1 cellular context compared by ENCODE assay signal in the genomic region with DNA sequence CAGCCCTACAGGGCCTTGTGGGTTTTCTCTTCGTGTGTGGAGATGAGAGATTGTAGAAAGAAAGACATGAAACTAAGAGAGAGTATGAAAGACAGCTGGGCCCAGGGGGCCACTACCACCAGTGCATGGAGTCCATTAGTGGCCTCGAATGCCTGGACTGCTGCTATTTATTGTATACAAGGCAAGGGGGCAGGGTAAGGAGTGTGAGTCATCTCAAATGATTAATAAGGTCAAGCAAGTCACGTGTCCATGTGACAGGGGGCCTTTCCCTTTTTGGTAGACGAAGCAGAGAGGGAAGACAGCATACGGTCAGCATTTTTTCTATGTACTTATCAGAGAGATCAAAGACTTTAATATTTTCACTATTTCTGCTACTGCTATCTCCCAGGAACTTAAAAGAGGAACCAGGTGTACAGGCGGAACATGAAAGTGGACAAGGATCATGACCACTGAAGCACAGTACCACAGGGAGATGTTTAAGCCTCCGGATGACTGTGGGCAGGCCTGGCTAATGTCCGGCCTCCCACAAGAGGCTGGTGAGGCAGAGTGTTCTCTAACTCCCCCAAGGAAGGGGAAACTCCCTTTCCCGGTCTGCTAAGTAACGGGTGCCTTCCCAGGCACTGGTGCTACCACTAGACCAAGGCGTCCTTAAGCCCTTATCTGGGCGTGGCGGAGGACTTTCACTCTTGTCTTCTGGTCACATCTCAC.
TF ChIP-seq lines count a peak whose summit lies in the region.

No MANE protein-coding gene starts in this region.

TF ChIP-seq in HepG2, 621 proteins besides CTCF, POLR2A, EP300 and RAD21 (continued from another document and continues in another):
- TF ChIP-seq, protein P1, sequence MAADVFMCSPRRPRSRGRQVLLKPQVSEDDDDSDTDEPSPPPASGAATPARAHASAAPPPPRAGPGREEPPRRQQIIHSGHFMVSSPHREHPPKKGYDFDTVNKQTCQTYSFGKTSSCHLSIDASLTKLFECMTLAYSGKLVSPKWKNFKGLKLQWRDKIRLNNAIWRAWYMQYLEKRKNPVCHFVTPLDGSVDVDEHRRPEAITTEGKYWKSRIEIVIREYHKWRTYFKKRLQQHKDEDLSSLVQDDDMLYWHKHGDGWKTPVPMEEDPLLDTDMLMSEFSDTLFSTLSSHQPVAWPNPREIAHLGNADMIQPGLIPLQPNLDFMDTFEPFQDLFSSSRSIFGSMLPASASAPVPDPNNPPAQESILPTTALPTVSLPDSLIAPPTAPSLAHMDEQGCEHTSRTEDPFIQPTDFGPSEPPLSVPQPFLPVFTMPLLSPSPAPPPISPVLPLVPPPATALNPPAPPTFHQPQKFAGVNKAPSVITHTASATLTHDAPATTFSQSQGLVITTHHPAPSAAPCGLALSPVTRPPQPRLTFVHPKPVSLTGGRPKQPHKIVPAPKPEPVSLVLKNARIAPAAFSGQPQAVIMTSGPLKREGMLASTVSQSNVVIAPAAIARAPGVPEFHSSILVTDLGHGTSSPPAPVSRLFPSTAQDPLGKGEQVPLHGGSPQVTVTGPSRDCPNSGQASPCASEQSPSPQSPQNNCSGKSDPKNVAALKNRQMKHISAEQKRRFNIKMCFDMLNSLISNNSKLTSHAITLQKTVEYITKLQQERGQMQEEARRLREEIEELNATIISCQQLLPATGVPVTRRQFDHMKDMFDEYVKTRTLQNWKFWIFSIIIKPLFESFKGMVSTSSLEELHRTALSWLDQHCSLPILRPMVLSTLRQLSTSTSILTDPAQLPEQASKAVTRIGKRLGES (CRISPR knock-in tag; IDR thresholded peaks at IDR 0.05; ENCODE audit: borderline replicate concordance): no peak
- TF ChIP-seq AKAP8 (CRISPR knock-in tag; IDR thresholded peaks at IDR 0.05) (no peak), ZNF597 (CRISPR knock-in tag; IDR thresholded peaks at IDR 0.05) (no peak), NR2C2 (CRISPR knock-in tag; IDR thresholded peaks at IDR 0.05; ENCODE audit: borderline replicate concordance) (0 out of 2 replicates have a peak, but pooled peaks have one; percentile 28), TBX2 (CRISPR knock-in tag; IDR thresholded peaks at IDR 0.05; ENCODE audit: borderline replicate concordance) (peak; percentile 32; the same call in 1 of the 2 replicates), ZKSCAN5 (CRISPR knock-in tag; IDR thresholded peaks at IDR 0.05) (no peak), HINFP (CRISPR knock-in tag; IDR thresholded peaks at IDR 0.05; ENCODE audit: low read depth) (no peak), NCOR1 (IDR thresholded peaks at IDR 0.05; ENCODE audit: borderline replicate concordance, low read length) (no peak), ZNF766 (CRISPR knock-in tag; IDR thresholded peaks at IDR 0.05; ENCODE audit: borderline replicate concordance) (no peak), ZNF496 (CRISPR knock-in tag; IDR thresholded peaks at IDR 0.05; ENCODE audit: insufficient replicate concordance) (no peak), ZNF749 (CRISPR knock-in tag; IDR thresholded peaks at IDR 0.05; ENCODE audit: borderline replicate concordance) (no peak), RFX3 (CRISPR knock-in tag; IDR thresholded peaks at IDR 0.05) (no peak), HDAC6 (IDR thresholded peaks at IDR 0.05; ENCODE audit: low read depth, low read length) (no peak), EEA1 (CRISPR knock-in tag; IDR thresholded peaks at IDR 0.05; ENCODE audit: borderline replicate concordance) (no peak), CCDC6 (CRISPR knock-in tag; IDR thresholded peaks at IDR 0.05) (no peak), PITX1 (CRISPR knock-in tag; IDR thresholded peaks at IDR 0.05) (no peak), MTA1 (CRISPR knock-in tag; IDR thresholded peaks at IDR 0.05; ENCODE audit: borderline replicate concordance) (no peak), ZNF773 (CRISPR knock-in tag; IDR thresholded peaks at IDR 0.05; ENCODE audit: borderline replicate concordance) (no peak), STAT5B (CRISPR knock-in tag; IDR thresholded peaks at IDR 0.05) (no peak), ZBTB7B (CRISPR knock-in tag; IDR thresholded peaks at IDR 0.05) (no peak), ZFP36L2 (CRISPR knock-in tag; IDR thresholded peaks at IDR 0.05) (no peak), ZNF816 (CRISPR knock-in tag; IDR thresholded peaks at IDR 0.05; ENCODE audit: borderline replicate concordance) (no peak), ONECUT2 (CRISPR knock-in tag; IDR thresholded peaks at IDR 0.05) (no peak), RARA (CRISPR knock-in tag; IDR thresholded peaks at IDR 0.05) (peak; percentile 46; the same call in 1 of the 2 replicates), SYNCRIP (IDR thresholded peaks at IDR 0.05; ENCODE audit: insufficient read depth, low read depth, low read length) (no peak), ZNF432 (CRISPR knock-in tag; IDR thresholded peaks at IDR 0.05; ENCODE audit: borderline replicate concordance) (no peak), ZFY (CRISPR knock-in tag; IDR thresholded peaks at IDR 0.05) (0 out of 2 replicates have a peak, but pooled peaks have one; percentile 24), SATB2 (CRISPR knock-in tag; IDR thresholded peaks at IDR 0.05) (0 out of 2 replicates have a peak, but pooled peaks have one; percentile 38), THAP9 (CRISPR knock-in tag; IDR thresholded peaks at IDR 0.05; ENCODE audit: borderline replicate concordance) (no peak)
- TF ChIP-seq, protein P2, sequence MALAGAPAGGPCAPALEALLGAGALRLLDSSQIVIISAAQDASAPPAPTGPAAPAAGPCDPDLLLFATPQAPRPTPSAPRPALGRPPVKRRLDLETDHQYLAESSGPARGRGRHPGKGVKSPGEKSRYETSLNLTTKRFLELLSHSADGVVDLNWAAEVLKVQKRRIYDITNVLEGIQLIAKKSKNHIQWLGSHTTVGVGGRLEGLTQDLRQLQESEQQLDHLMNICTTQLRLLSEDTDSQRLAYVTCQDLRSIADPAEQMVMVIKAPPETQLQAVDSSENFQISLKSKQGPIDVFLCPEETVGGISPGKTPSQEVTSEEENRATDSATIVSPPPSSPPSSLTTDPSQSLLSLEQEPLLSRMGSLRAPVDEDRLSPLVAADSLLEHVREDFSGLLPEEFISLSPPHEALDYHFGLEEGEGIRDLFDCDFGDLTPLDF (CRISPR knock-in tag; IDR thresholded peaks at IDR 0.05): no peak
- TF ChIP-seq, protein P3, sequence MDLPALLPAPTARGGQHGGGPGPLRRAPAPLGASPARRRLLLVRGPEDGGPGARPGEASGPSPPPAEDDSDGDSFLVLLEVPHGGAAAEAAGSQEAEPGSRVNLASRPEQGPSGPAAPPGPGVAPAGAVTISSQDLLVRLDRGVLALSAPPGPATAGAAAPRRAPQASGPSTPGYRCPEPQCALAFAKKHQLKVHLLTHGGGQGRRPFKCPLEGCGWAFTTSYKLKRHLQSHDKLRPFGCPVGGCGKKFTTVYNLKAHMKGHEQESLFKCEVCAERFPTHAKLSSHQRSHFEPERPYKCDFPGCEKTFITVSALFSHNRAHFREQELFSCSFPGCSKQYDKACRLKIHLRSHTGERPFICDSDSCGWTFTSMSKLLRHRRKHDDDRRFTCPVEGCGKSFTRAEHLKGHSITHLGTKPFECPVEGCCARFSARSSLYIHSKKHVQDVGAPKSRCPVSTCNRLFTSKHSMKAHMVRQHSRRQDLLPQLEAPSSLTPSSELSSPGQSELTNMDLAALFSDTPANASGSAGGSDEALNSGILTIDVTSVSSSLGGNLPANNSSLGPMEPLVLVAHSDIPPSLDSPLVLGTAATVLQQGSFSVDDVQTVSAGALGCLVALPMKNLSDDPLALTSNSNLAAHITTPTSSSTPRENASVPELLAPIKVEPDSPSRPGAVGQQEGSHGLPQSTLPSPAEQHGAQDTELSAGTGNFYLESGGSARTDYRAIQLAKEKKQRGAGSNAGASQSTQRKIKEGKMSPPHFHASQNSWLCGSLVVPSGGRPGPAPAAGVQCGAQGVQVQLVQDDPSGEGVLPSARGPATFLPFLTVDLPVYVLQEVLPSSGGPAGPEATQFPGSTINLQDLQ (CRISPR knock-in tag; IDR thresholded peaks at IDR 0.05): no peak
- TF ChIP-seq, protein P4, sequence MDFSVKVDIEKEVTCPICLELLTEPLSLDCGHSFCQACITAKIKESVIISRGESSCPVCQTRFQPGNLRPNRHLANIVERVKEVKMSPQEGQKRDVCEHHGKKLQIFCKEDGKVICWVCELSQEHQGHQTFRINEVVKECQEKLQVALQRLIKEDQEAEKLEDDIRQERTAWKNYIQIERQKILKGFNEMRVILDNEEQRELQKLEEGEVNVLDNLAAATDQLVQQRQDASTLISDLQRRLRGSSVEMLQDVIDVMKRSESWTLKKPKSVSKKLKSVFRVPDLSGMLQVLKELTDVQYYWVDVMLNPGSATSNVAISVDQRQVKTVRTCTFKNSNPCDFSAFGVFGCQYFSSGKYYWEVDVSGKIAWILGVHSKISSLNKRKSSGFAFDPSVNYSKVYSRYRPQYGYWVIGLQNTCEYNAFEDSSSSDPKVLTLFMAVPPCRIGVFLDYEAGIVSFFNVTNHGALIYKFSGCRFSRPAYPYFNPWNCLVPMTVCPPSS (IDR thresholded peaks at IDR 0.05): no peak
- TF ChIP-seq, protein P5, sequence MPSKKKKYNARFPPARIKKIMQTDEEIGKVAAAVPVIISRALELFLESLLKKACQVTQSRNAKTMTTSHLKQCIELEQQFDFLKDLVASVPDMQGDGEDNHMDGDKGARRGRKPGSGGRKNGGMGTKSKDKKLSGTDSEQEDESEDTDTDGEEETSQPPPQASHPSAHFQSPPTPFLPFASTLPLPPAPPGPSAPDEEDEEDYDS (CRISPR knock-in tag; IDR thresholded peaks at IDR 0.05): peak; percentile 68
- TF ChIP-seq, protein P6, sequence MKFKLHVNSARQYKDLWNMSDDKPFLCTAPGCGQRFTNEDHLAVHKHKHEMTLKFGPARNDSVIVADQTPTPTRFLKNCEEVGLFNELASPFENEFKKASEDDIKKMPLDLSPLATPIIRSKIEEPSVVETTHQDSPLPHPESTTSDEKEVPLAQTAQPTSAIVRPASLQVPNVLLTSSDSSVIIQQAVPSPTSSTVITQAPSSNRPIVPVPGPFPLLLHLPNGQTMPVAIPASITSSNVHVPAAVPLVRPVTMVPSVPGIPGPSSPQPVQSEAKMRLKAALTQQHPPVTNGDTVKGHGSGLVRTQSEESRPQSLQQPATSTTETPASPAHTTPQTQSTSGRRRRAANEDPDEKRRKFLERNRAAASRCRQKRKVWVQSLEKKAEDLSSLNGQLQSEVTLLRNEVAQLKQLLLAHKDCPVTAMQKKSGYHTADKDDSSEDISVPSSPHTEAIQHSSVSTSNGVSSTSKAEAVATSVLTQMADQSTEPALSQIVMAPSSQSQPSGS (CRISPR knock-in tag; IDR thresholded peaks at IDR 0.05): no peak
- TF ChIP-seq, protein P7, sequence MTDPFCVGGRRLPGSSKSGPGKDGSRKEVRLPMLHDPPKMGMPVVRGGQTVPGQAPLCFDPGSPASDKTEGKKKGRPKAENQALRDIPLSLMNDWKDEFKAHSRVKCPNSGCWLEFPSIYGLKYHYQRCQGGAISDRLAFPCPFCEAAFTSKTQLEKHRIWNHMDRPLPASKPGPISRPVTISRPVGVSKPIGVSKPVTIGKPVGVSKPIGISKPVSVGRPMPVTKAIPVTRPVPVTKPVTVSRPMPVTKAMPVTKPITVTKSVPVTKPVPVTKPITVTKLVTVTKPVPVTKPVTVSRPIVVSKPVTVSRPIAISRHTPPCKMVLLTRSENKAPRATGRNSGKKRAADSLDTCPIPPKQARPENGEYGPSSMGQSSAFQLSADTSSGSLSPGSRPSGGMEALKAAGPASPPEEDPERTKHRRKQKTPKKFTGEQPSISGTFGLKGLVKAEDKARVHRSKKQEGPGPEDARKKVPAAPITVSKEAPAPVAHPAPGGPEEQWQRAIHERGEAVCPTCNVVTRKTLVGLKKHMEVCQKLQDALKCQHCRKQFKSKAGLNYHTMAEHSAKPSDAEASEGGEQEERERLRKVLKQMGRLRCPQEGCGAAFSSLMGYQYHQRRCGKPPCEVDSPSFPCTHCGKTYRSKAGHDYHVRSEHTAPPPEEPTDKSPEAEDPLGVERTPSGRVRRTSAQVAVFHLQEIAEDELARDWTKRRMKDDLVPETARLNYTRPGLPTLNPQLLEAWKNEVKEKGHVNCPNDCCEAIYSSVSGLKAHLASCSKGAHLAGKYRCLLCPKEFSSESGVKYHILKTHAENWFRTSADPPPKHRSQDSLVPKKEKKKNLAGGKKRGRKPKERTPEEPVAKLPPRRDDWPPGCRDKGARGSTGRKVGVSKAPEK (CRISPR knock-in tag; IDR thresholded peaks at IDR 0.05; ENCODE audit: borderline replicate concordance): no peak
